Comparison of ENCODE assay signal across 22 cellular contexts in genomic region chr18:6109743-6110142, GRCh38.
"Had no signal": no experiment of that assay in that cellular context is flagged by ENCODE, and none has a peak within 500 bp of the region (broad histone marks: within the 10 kb centered on the region; RNA-seq: fewer than 3 reads in every experiment).

No MANE protein-coding gene starts in this region.

- FAIRE-seq: colon, endometrium, frontal cortex had no signal

- H3K9me3 ChIP-seq: breast epithelium, esophagus squamous epithelium, lower lobe of right lung, mucosa of descending colon, tibial nerve had no signal

- H3K36me3 ChIP-seq: esophagus squamous epithelium, lower lobe of right lung, tibial nerve had no signal

- H3K4me3 ChIP-seq: breast epithelium, esophagus squamous epithelium, lower lobe of right lung, mucosa of descending colon, tibial nerve had no signal

- H3K27ac ChIP-seq: epithelial cell of prostate, esophagus squamous epithelium, lower lobe of right lung, tibial nerve had no signal

- H3K27me3 ChIP-seq: breast epithelium, esophagus squamous epithelium, tibial nerve had no signal

- DNase-seq: activated CD4-positive, alpha-beta T cell treated with anti-CD3 and anti-CD28 coated beads for 1 hour; activated CD4-positive, alpha-beta T cell treated with anti-CD3 and anti-CD28 coated beads, Interleukin-2, amount 10 ng/mL, durations not matched to agents 7 days and 5 days; activated CD8-positive, alpha-beta T cell treated with anti-CD3 and anti-CD28 coated beads for 36 hours; activated naive CD8-positive, alpha-beta T cell treated with anti-CD3 and anti-CD28 coated beads, Interleukin-2, amount 50 U/mL, for 24 hours; activated T-cell treated with anti-CD3 and anti-CD28 coated beads, Interleukin-2, amount 50 U/mL, for 4 hours; dermis blood vessel endothelial cell; effector CD4-positive, alpha-beta T cell; esophagus squamous epithelium; islet precursor cell; lower lobe of right lung; mesendoderm; mucosa of descending colon; stimulated activated naive CD4-positive, alpha-beta T cell; T-helper 2 cell had no signal

- ATAC-seq: activated CD8-positive, alpha-beta T cell treated with anti-CD3 and anti-CD28 coated beads for 36 hours; activated naive CD8-positive, alpha-beta T cell treated with anti-CD3 and anti-CD28 coated beads, Interleukin-2, amount 50 U/mL, for 24 hours; activated T-cell treated with anti-CD3 and anti-CD28 coated beads, Interleukin-2, amount 50 U/mL, for 4 hours; mucosa of descending colon; natural killer cell treated with Interleukin-12 subunit alpha and Interleukin-12 subunit beta and Interleukin-15 and Interleukin-18, amount 100 ng/mL, for 72 hours; WTC11 had no signal

- H3K4me1 ChIP-seq: breast epithelium had no signal
